ENCODE assay signal across 8 cellular contexts in genomic region chr12:87995581-87996178, GRCh38. TPM values are rescaled to one million over a fixed set of nuclear protein-coding genes. Genes with fewer than 3 reads are reported as not detected.
DNase-seq lines count a peak whose midpoint lies in the region; ATAC-seq, FAIRE-seq and TF ChIP-seq lines count a peak whose summit lies in the region.

No MANE protein-coding gene starts in this region.

- no peak overlapping the region for H3K4me3 ChIP-seq in suprapubic skin

- ATAC-seq in GM19397 (IDR thresholded peaks at IDR 0.05; ENCODE audit: unreplicated experiment): peak; percentile 86
- peak; percentile 90 for ATAC-seq in HG03457 (IDR thresholded peaks at IDR 0.05; ENCODE audit: unreplicated experiment)

- no peaks in the 10 kb centered on the region for H3K36me3 ChIP-seq in suprapubic skin

- H3K9me3 ChIP-seq in suprapubic skin: no peaks in the 10 kb centered on the region

- H3K27ac ChIP-seq in suprapubic skin: no peak overlapping the region

- in situ Hi-C loops in Caki2 (cut with HindIII; ENCODE audit: low pct_unique_long_range_greater_than_20kb, low sequenced_read_pairs): no loop called here

- DNase-seq in Caki2 (ENCODE audit: low read depth): peak; percentile 48
- peak; percentile 66 to 82 for DNase-seq in NCI-H446 (lab: John Stamatoyannopoulos, UW)
- DNase-seq in activated CD4-positive, alpha-beta T cell treated with anti-CD3 and anti-CD28 coated beads for 48 hours: peak; percentile 56
- peak; percentile 83 for DNase-seq in midbrain (lab: John Stamatoyannopoulos, UW)
- DNase-seq in suprapubic skin (ENCODE audit: low spot score in 2 of 2): no peak

- no peaks in the 10 kb centered on the region for H3K27me3 ChIP-seq in suprapubic skin

- no peak for TF ChIP-seq POLR2A in suprapubic skin (IDR thresholded peaks at IDR 0.05)

- TF ChIP-seq EP300 in suprapubic skin (IDR thresholded peaks at IDR 0.05): no peak

- no peaks in the 10 kb centered on the region for H3K4me1 ChIP-seq in suprapubic skin

- TF ChIP-seq CTCF in suprapubic skin (IDR thresholded peaks at IDR 0.05): peak; percentile 13 to 57

- WGBS in suprapubic skin: 3% methylated on average over 8 of the region's 8 CpGs

- peak; percentile 90 for FAIRE-seq in endometrium (lab: Jason Lieb, UNC)

RNA-seq across cellular contexts. Expression of gene C12orf50, which starts 33.5 kb away (rescaled TPM):
- total RNA-seq in Caki2 (2014; rRNA removed; shearing (Covaris generic); ENCODE audit: low replicate concordance): not detected in 2 replicates
- total RNA-seq in suprapubic skin: not detected

Comparison
In these comparisons a context has a peak if more than half of its experiments do, and no peak if none do; other contexts are left out.
1. DNase-seq: peak in Caki2 (single experiment), NCI-H446 (2 of 2), activated CD4-positive, alpha-beta T cell treated with anti-CD3 and anti-CD28 coated beads for 48 hours (single experiment) and midbrain (single experiment); none in suprapubic skin (0 of 2).